Comparison of ENCODE assay signal across 1 cellular context in genomic region chr20:5821627-5822215, GRCh38.
A peak's percentile ranks its signal among the peaks of the same experiment; 100 is the strongest.
TF ChIP-seq lines count a peak whose summit lies in the region.

No MANE protein-coding gene starts in this region.

TF ChIP-seq in HepG2, 621 proteins besides CTCF, POLR2A, EP300 and RAD21 (continued from another document and continues in another):
- TF ChIP-seq SP2 (CRISPR knock-in tag; IDR thresholded peaks at IDR 0.05): no peak
- no peak for TF ChIP-seq IKZF1 (IDR thresholded peaks at IDR 0.05)
- no peak for TF ChIP-seq GTF3A (CRISPR knock-in tag; conservative IDR thresholded peaks at IDR 0.05)
- TF ChIP-seq MBNL3 (CRISPR knock-in tag; conservative IDR thresholded peaks at IDR 0.05): no peak
- TF ChIP-seq MATR3 (CRISPR knock-in tag; IDR thresholded peaks at IDR 0.05): no peak
- TF ChIP-seq LCORL (IDR thresholded peaks at IDR 0.05): no peak
- peak; percentile 70; the same call in 1 of the 2 replicates for TF ChIP-seq LCORL (CRISPR knock-in tag; IDR thresholded peaks at IDR 0.05)
- peak; percentile 35; the same call in 1 of the 2 replicates for TF ChIP-seq ESRRA (CRISPR knock-in tag; IDR thresholded peaks at IDR 0.05; ENCODE audit: low read depth)
- peak; percentile 71 for TF ChIP-seq TFDP2 (CRISPR knock-in tag; IDR thresholded peaks at IDR 0.05)
- peak; percentile 64 for TF ChIP-seq THAP11 (CRISPR knock-in tag; IDR thresholded peaks at IDR 0.05)
- peak; percentile 92 for TF ChIP-seq MED1 (CRISPR knock-in tag; IDR thresholded peaks at IDR 0.05)
- peak; percentile 54; the same call in 1 of the 2 replicates for TF ChIP-seq CREM (IDR thresholded peaks at IDR 0.05)
- TF ChIP-seq CREM (CRISPR knock-in tag; IDR thresholded peaks at IDR 0.05): no peak
- TF ChIP-seq TGIF2 (CRISPR knock-in tag; IDR thresholded peaks at IDR 0.05): no peak
- TF ChIP-seq ELF1 (CRISPR knock-in tag; IDR thresholded peaks at IDR 0.05): peak; percentile 32; the same call in 1 of the 2 replicates
- 0 out of 2 replicates have a peak, but pooled peaks have one; percentile 86 for TF ChIP-seq ZNF713 (CRISPR knock-in tag; IDR thresholded peaks at IDR 0.05)
- peak; percentile 81; the same call in 1 of the 2 replicates for TF ChIP-seq ZNF501 (CRISPR knock-in tag; IDR thresholded peaks at IDR 0.05)
- no peak for TF ChIP-seq ZNF275 (CRISPR knock-in tag; IDR thresholded peaks at IDR 0.05; ENCODE audit: borderline replicate concordance)
- no peak for TF ChIP-seq ZNF407 (CRISPR knock-in tag; IDR thresholded peaks at IDR 0.05; ENCODE audit: not compliant biosample characterization)
- TF ChIP-seq ZNF432 (CRISPR knock-in tag; IDR thresholded peaks at IDR 0.05; ENCODE audit: borderline replicate concordance): no peak
- peak; percentile 69; the same call in 1 of the 2 replicates for TF ChIP-seq POGZ (CRISPR knock-in tag; IDR thresholded peaks at IDR 0.05)
- no peak for TF ChIP-seq NCOA5 (CRISPR knock-in tag; IDR thresholded peaks at IDR 0.05)
- no peak for TF ChIP-seq ZNF33B (CRISPR knock-in tag; IDR thresholded peaks at IDR 0.05)
- no peak for TF ChIP-seq FOSL1 (CRISPR knock-in tag; IDR thresholded peaks at IDR 0.05; ENCODE audit: borderline replicate concordance)
- no peak for TF ChIP-seq ARNT (IDR thresholded peaks at IDR 0.05)
- peak; percentile 92 for TF ChIP-seq IRF2 (CRISPR knock-in tag; IDR thresholded peaks at IDR 0.05)
- TF ChIP-seq ZNF770 (CRISPR knock-in tag; IDR thresholded peaks at IDR 0.05): peak; percentile 53
- TF ChIP-seq RAD51 (IDR thresholded peaks at IDR 0.05; ENCODE audit: borderline replicate concordance): no peak
- no peak for TF ChIP-seq ZNF576 (CRISPR knock-in tag; IDR thresholded peaks at IDR 0.05)
- TF ChIP-seq ARID5B (CRISPR knock-in tag; IDR thresholded peaks at IDR 0.05): peak; percentile 92
- TF ChIP-seq FOXK1 (CRISPR knock-in tag; IDR thresholded peaks at IDR 0.05; ENCODE audit: borderline replicate concordance, low read depth): no peak
- no peak for TF ChIP-seq CENPX (CRISPR knock-in tag; IDR thresholded peaks at IDR 0.05)
- no peak for TF ChIP-seq ADNP (CRISPR knock-in tag; IDR thresholded peaks at IDR 0.05)
- TF ChIP-seq ATF6 (CRISPR knock-in tag; conservative IDR thresholded peaks at IDR 0.05): 0 out of 2 replicates have a peak, but pooled peaks have one; percentile 59
- TF ChIP-seq ZNF790 (CRISPR knock-in tag; IDR thresholded peaks at IDR 0.05; ENCODE audit: borderline replicate concordance): no peak
- no peak for TF ChIP-seq SYNCRIP (IDR thresholded peaks at IDR 0.05; ENCODE audit: insufficient read depth, low read depth, low read length)
- peak; percentile 85; the same call in 1 of the 2 replicates for TF ChIP-seq ATF2 (CRISPR knock-in tag; IDR thresholded peaks at IDR 0.05)
- peak; percentile 79; the same call in 1 of the 2 replicates for TF ChIP-seq ZBTB26 (CRISPR knock-in tag; IDR thresholded peaks at IDR 0.05; ENCODE audit: borderline replicate concordance)
- no peak for TF ChIP-seq CBX1 (IDR thresholded peaks at IDR 0.05; ENCODE audit: low read depth)
- TF ChIP-seq ZNF570 (CRISPR knock-in tag; IDR thresholded peaks at IDR 0.05; ENCODE audit: borderline replicate concordance): 0 out of 2 replicates have a peak, but pooled peaks have one; percentile 54
